In the genomic region with DNA sequence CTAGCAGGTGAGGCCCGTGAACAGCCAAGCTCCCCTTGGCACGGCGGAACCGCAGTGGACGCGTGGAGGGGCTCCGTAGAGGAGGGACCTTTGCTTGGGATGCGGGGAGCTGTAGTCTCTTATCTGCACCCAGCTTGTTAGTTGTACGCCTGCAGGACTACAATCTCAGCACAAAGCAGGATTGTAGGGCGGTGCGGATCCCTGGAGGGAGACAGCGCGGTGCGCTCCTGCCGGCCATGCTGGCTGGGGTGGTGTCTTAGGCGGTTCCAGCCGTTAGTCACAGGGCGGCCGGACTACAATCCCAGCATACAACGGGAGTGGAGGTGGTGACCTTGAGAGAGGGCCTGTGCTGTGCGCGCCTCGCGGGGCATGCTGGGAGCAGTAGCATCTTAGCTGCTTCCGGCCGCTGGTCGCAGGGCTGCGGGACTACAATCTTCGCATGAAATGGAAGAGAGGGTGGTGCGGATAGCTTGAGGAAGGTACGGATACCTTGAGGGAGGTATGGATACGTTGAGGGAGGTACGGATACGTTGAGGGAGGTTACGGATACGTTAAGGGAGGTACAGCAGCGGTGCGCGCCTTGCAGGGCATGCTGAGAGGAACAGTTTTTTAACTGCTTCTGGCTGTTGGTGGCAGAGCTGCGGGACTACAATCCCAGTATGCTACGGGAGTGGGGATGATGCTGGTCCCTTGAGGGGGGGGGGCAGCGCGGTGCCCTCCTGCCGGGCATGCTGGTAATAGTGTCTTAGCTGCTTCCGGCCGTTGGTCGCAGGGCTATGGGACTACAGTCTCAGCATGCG, we compare ENCODE assay signal across 8 cellular contexts.
A peak's percentile ranks its signal among the peaks of the same experiment; 100 is the strongest.
DNase-seq lines count a peak whose midpoint lies in the region; ATAC-seq and TF ChIP-seq lines count a peak whose summit lies in the region.

No MANE protein-coding gene starts in this region.

- H3K4me1 ChIP-seq in GM23338 (ENCODE audit: insufficient read depth), result peaks cover 5% of the 10 kb centered on the region; the same call in 1 of the 2 replicates

- peaks cover 8% of the 10 kb centered on the region; the same call in 1 of the 2 replicates for H3K36me3 ChIP-seq in GM23338 (ENCODE audit: insufficient read depth)

- peak overlapping the region; percentile 72 for H3K27ac ChIP-seq in GM23338 (ENCODE audit: low read depth)

- H3K4me2 ChIP-seq in GM23338, result peak overlapping the region; percentile 80

- H2AFZ ChIP-seq in GM23338, result peak overlapping the region; percentile 90; the same call in 1 of the 2 replicates

- H3K4me3 Mint-ChIP-seq in GM23338, result peak overlapping the region; percentile 92
- peak overlapping the region; percentile 100 for H3K4me3 Mint-ChIP-seq in natural killer cell treated with Interleukin-12 subunit alpha and Interleukin-12 subunit beta and Interleukin-15 and Interleukin-18, amount 100 ng/mL, for 72 hours

- peaks cover 26% of the 10 kb centered on the region for H3K36me3 Mint-ChIP-seq in GM23338 (ENCODE audit: low read depth)
- peaks cover 18% of the 10 kb centered on the region for H3K36me3 Mint-ChIP-seq in natural killer cell treated with Interleukin-12 subunit alpha and Interleukin-12 subunit beta and Interleukin-15 and Interleukin-18, amount 100 ng/mL, for 72 hours

- peaks cover 14% of the 10 kb centered on the region for H3K27me3 Mint-ChIP-seq in GM23338 (ENCODE audit: insufficient read depth, low read depth, poor library complexity)
- no peaks in the 10 kb centered on the region for H3K27me3 Mint-ChIP-seq in natural killer cell treated with Interleukin-12 subunit alpha and Interleukin-12 subunit beta and Interleukin-15 and Interleukin-18, amount 100 ng/mL, for 72 hours

- H3F3A ChIP-seq in GM23338 (replicated peaks; ENCODE audit: low read depth), result no peaks in the 10 kb centered on the region

- H3K79me2 ChIP-seq in GM23338 (replicated peaks; ENCODE audit: insufficient read depth), result peaks cover 68% of the 10 kb centered on the region

- no peaks in the 10 kb centered on the region; the same call in 1 of the 2 replicates for H4K20me1 ChIP-seq in GM23338 (replicated peaks; ENCODE audit: insufficient read depth)

- H3K27ac Mint-ChIP-seq in GM23338, result peak overlapping the region; percentile 95
- peak overlapping the region; percentile 88 to 96 for H3K27ac Mint-ChIP-seq in natural killer cell treated with Interleukin-12 subunit alpha and Interleukin-12 subunit beta and Interleukin-15 and Interleukin-18, amount 100 ng/mL, for 72 hours

- ATAC-seq in GM23338, result peak; percentile 92
- peak; percentile 99 for ATAC-seq in natural killer cell treated with Interleukin-12 subunit alpha and Interleukin-12 subunit beta and Interleukin-15 and Interleukin-18, amount 100 ng/mL, for 72 hours

- no peaks in the 10 kb centered on the region for H3K9me2 ChIP-seq in GM23338 (ENCODE audit: insufficient read depth)

- peak overlapping the region; percentile 72 for H3K4me3 ChIP-seq in GM23338
- peak overlapping the region; percentile 98 for H3K4me3 ChIP-seq in fibroblast of pulmonary artery (replicated peaks; ENCODE audit: low read depth, low read length)

- peaks cover 2% of the 10 kb centered on the region; the same call in 1 of the 3 replicates for H3K9me3 Mint-ChIP-seq in GM23338
- no peaks in the 10 kb centered on the region for H3K9me3 Mint-ChIP-seq in natural killer cell treated with Interleukin-12 subunit alpha and Interleukin-12 subunit beta and Interleukin-15 and Interleukin-18, amount 100 ng/mL, for 72 hours

- peaks cover 6% of the 10 kb centered on the region for H3K4me1 Mint-ChIP-seq in GM23338
- peaks cover 13 to 30% of the 10 kb centered on the region in 2 donors for H3K4me1 Mint-ChIP-seq in natural killer cell treated with Interleukin-12 subunit alpha and Interleukin-12 subunit beta and Interleukin-15 and Interleukin-18, amount 100 ng/mL, for 72 hours (ENCODE audit: low read depth in 2 of 2)

- H3K27me3 ChIP-seq in GM23338 (ENCODE audit: insufficient read depth), result no peaks in the 10 kb centered on the region

- no peak for TF ChIP-seq CTCF in GM23338 (conservative IDR thresholded peaks at IDR 0.05; ENCODE audit: low read depth in 2 of 2)
- no peak for TF ChIP-seq CTCF in fibroblast of pulmonary artery (IDR thresholded peaks at IDR 0.05; ENCODE audit: low read length, missing control alignments)

- peak; percentile 98 for DNase-seq in Daoy (ENCODE audit: low read depth)
- peak; percentile 97 for DNase-seq in GM23338 (ENCODE audit: low spot score)
- DNase-seq in Kasumi-1 (lab: John Stamatoyannopoulos, UW), result peak; percentile 90 to 91
- peak; percentile 95 for DNase-seq in RPMI8226
- DNase-seq in activated T-helper 9 cell treated with anti-CD3 and anti-CD28 coated beads, Interleukin-2, amount 50 U/mL, for 16 hours (ENCODE audit: low read depth), result peak; percentile 86
- peak; percentile 94 for DNase-seq in fibroblast of pulmonary artery (ENCODE audit: low read depth)
- DNase-seq in natural killer cell treated with Interleukin-12 subunit alpha and Interleukin-12 subunit beta and Interleukin-15 and Interleukin-18, amount 100 ng/mL, for 72 hours (ENCODE audit: low spot score), result peak; percentile 93
- DNase-seq in stimulated activated naive CD4-positive, alpha-beta T cell treated with Interleukin-2 at 50 U/mL for 16 hours (lab: John Stamatoyannopoulos, UW), result peak; percentile 92

TF ChIP-seq in GM23338, 12 proteins besides CTCF, POLR2A, EP300 and RAD21 (continues in another document):
- TF ChIP-seq POLR2AphosphoS5 (IDR thresholded peaks at IDR 0.05; ENCODE audit: low read depth) (peak; percentile 64), NANOG (IDR thresholded peaks at IDR 0.05; ENCODE audit: borderline replicate concordance) (no peak), EZH2phosphoT487 (IDR thresholded peaks at IDR 0.05; ENCODE audit: unreplicated experiment) (no peak), CREB1 (CRISPR knock-in tag; IDR thresholded peaks at IDR 0.05; ENCODE audit: low read depth) (no peak)
- TF ChIP-seq, protein P1, sequence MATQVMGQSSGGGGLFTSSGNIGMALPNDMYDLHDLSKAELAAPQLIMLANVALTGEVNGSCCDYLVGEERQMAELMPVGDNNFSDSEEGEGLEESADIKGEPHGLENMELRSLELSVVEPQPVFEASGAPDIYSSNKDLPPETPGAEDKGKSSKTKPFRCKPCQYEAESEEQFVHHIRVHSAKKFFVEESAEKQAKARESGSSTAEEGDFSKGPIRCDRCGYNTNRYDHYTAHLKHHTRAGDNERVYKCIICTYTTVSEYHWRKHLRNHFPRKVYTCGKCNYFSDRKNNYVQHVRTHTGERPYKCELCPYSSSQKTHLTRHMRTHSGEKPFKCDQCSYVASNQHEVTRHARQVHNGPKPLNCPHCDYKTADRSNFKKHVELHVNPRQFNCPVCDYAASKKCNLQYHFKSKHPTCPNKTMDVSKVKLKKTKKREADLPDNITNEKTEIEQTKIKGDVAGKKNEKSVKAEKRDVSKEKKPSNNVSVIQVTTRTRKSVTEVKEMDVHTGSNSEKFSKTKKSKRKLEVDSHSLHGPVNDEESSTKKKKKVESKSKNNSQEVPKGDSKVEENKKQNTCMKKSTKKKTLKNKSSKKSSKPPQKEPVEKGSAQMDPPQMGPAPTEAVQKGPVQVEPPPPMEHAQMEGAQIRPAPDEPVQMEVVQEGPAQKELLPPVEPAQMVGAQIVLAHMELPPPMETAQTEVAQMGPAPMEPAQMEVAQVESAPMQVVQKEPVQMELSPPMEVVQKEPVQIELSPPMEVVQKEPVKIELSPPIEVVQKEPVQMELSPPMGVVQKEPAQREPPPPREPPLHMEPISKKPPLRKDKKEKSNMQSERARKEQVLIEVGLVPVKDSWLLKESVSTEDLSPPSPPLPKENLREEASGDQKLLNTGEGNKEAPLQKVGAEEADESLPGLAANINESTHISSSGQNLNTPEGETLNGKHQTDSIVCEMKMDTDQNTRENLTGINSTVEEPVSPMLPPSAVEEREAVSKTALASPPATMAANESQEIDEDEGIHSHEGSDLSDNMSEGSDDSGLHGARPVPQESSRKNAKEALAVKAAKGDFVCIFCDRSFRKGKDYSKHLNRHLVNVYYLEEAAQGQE (IDR thresholded peaks at IDR 0.05; ENCODE audit: unreplicated experiment), result no peak

Comparison
In these comparisons a context has a peak if more than half of its experiments do, and no peak if none do; other contexts are left out.
1. Peak in every context shown above with its lines: DNase-seq, ATAC-seq, H3K4me3 ChIP-seq and H3K27ac ChIP-seq.